ENCODE assay signal across 29 cellular contexts in genomic region chr9:96482471-96482870, GRCh38.
"Had no signal": no experiment of that assay in that cellular context is flagged by ENCODE, and none has a peak within 500 bp of the region (broad histone marks: within the 10 kb centered on the region; RNA-seq: fewer than 3 reads in every experiment).

No MANE protein-coding gene starts in this region.

- H3K9me3 ChIP-seq: SJCRH30 had no signal

- ATAC-seq: activated CD8-positive, alpha-beta memory T cell treated with anti-CD3 and anti-CD28 coated beads, Interleukin-2, amount 10 ng/mL, durations not matched to agents 7 days and 5 days; K562 had no signal

- H3K4me3 ChIP-seq: cardiac muscle cell, K562, SJCRH30, SK-N-MC had no signal

- H3K27ac ChIP-seq: cardiac muscle cell, SJCRH30, SK-N-MC, WERI-Rb-1 had no signal

- H3K27me3 ChIP-seq: cardiac muscle cell, SJCRH30 had no signal

- DNase-seq: activated CD4-positive, alpha-beta memory T cell treated with anti-CD3 and anti-CD28 coated beads, Interleukin-2, amount 10 ng/mL, durations not matched to agents 7 days and 5 days; activated CD4-positive, alpha-beta T cell treated with anti-CD3 and anti-CD28 coated beads for 1 hour; activated CD4-positive, alpha-beta T cell treated with anti-CD3 and anti-CD28 coated beads for 48 hours; activated CD4-positive, CD25-positive, alpha-beta regulatory T cell; activated CD8-positive, alpha-beta memory T cell treated with anti-CD3 and anti-CD28 coated beads for 24 hours; activated CD8-positive, alpha-beta memory T cell treated with anti-CD3 and anti-CD28 coated beads, Interleukin-2, amount 10 ng/mL, durations not matched to agents 7 days and 5 days; activated CD8-positive, alpha-beta memory T cell treated with anti-CD3 and anti-CD28 coated beads, Interleukin-2, amount 50 U/mL, for 48 hours; activated gamma-delta T cell treated with Interleukin-2 at 50 U/mL for 16 hours; activated naive CD4-positive, alpha-beta T cell treated with anti-CD3 and anti-CD28 coated beads, Interleukin-2, amount 10 ng/mL, durations not matched to agents 7 days and 5 days; activated naive CD8-positive, alpha-beta T cell treated with anti-CD3 and anti-CD28 coated beads for 36 hours; activated T-cell treated with anti-CD3 and anti-CD28 coated beads, Interleukin-2, amount 50 U/mL, for 48 hours; anterior cingulate cortex; IMR-90; NCI-H1105; NCI-H1417 treated with DMSO at 0.1 percent for 48 hours; NCI-H1694; NCI-H1930; NCI-H2081 treated with DMSO at 0.1 percent for 48 hours; NCI-H345; NCI-H524 treated with DMSO at 0.1 percent for 48 hours; SHP77; SJCRH30; T1000; WERI-Rb-1 had no signal

- H3K9me3 Mint-ChIP-seq: activated CD4-positive, alpha-beta memory T cell treated with anti-CD3 and anti-CD28 coated beads, Interleukin-2, amount 10 ng/mL, durations not matched to agents 7 days and 5 days; activated naive CD4-positive, alpha-beta T cell treated with anti-CD3 and anti-CD28 coated beads, Interleukin-2, amount 10 ng/mL, durations not matched to agents 7 days and 5 days; activated naive CD8-positive, alpha-beta T cell treated with anti-CD3 and anti-CD28 coated beads for 36 hours; activated T-helper 2 cell treated with anti-CD3 and anti-CD28 coated beads, Interferon-gamma antibody, Interleukin-2, Interleukin-4, amounts not matched to agents 10 μg/mL and 5 μg/mL and 100 μg/mL, durations not matched to agents 14 hours and 24 hours and 36 hours; central memory CD8-positive, alpha-beta T cell had no signal

- H3K27ac Mint-ChIP-seq: activated CD4-positive, alpha-beta memory T cell treated with anti-CD3 and anti-CD28 coated beads, Interleukin-2, amount 10 ng/mL, durations not matched to agents 7 days and 5 days; activated CD8-positive, alpha-beta memory T cell treated with anti-CD3 and anti-CD28 coated beads, Interleukin-2, amount 10 ng/mL, durations not matched to agents 7 days and 5 days; activated naive CD4-positive, alpha-beta T cell treated with anti-CD3 and anti-CD28 coated beads, Interleukin-2, amount 10 ng/mL, durations not matched to agents 7 days and 5 days; activated naive CD8-positive, alpha-beta T cell treated with anti-CD3 and anti-CD28 coated beads for 36 hours; activated T-helper 2 cell treated with anti-CD3 and anti-CD28 coated beads, Interferon-gamma antibody, Interleukin-2, Interleukin-4, amounts not matched to agents 10 μg/mL and 5 μg/mL and 100 μg/mL, durations not matched to agents 14 hours and 24 hours and 36 hours had no signal

- H3K4me3 Mint-ChIP-seq: activated CD4-positive, alpha-beta memory T cell treated with anti-CD3 and anti-CD28 coated beads, Interleukin-2, amount 10 ng/mL, durations not matched to agents 7 days and 5 days; activated CD8-positive, alpha-beta memory T cell treated with anti-CD3 and anti-CD28 coated beads, Interleukin-2, amount 10 ng/mL, durations not matched to agents 7 days and 5 days; activated naive CD4-positive, alpha-beta T cell treated with anti-CD3 and anti-CD28 coated beads, Interleukin-2, amount 10 ng/mL, durations not matched to agents 7 days and 5 days; activated naive CD8-positive, alpha-beta T cell treated with anti-CD3 and anti-CD28 coated beads for 36 hours; central memory CD8-positive, alpha-beta T cell had no signal

- H3K27me3 Mint-ChIP-seq: activated CD4-positive, alpha-beta memory T cell treated with anti-CD3 and anti-CD28 coated beads, Interleukin-2, amount 10 ng/mL, durations not matched to agents 7 days and 5 days; activated CD8-positive, alpha-beta memory T cell treated with anti-CD3 and anti-CD28 coated beads, Interleukin-2, amount 10 ng/mL, durations not matched to agents 7 days and 5 days; activated naive CD4-positive, alpha-beta T cell treated with anti-CD3 and anti-CD28 coated beads, Interleukin-2, amount 10 ng/mL, durations not matched to agents 7 days and 5 days; activated naive CD8-positive, alpha-beta T cell treated with anti-CD3 and anti-CD28 coated beads for 36 hours; central memory CD8-positive, alpha-beta T cell had no signal
